ENCODE assay signal across 17 cellular contexts in the genomic region with DNA sequence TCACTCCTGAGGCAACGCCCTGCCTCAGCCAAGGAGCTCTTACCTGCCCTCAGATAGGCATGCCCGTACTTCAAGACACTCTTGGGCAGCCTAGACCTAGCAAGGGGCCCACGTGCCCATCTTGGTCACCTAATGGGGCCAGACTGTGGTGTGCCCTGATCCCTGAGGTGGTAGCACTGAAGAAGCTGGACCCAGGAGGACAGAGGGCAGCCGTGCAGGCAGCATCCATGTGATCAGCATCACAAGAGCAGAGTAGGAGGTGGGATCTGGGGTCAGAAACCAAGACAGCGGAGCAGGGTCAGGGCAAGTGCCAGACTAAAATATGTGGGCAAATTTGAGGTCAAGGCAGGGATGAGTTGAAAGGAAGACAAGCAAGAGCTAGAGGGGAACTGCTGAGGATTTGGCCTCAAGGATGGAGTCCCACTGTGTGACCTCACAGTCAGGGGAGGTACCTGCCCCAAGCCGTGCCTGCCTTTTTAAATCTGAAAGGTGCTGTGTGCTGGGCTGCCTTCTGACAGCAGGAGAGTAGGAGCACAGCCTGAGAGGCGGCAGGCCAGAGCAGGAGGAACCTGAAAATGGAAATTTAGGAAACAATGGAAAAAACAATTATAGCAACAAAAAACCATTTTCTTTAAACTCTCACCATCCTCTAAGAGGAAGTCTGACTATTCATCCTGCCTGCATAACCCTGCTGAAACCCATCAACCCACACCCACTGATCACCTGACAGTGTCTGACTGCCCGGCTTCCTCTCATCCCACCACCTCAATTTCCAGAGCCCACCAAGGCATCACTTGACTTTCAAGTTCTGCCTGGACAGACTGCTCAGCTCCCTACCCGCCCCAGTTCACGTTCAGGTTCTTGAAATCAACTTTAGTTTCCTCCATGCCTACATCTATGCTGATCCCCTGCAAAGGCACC. TPM values are rescaled to one million over a fixed set of nuclear protein-coding genes. Genes with fewer than 3 reads are reported as not detected.
DNase-seq lines count a peak whose midpoint lies in the region; ATAC-seq and TF ChIP-seq lines count a peak whose summit lies in the region.
"Had no signal": no experiment of that assay in that cellular context is flagged by ENCODE, and none has a peak within 500 bp of the region (broad histone marks: within the 10 kb centered on the region; RNA-seq: fewer than 3 reads in every experiment).

No MANE protein-coding gene starts in this region.

- no peak overlapping the region for H2AFZ ChIP-seq in H9 (ENCODE audit: low read length)
- no peak overlapping the region for H2AFZ ChIP-seq in trophoblast cell (ENCODE audit: insufficient read depth, low read length, poor library complexity)
- H2AFZ ChIP-seq: GM23248 had no signal

- H3K4me3 ChIP-seq in trophoblast cell (ENCODE audit: low read depth, low read length) = no peak overlapping the region
- H3K4me3 ChIP-seq: GM23248, K562, mucosa of descending colon, right atrium auricular region had no signal

- H2BK5ac ChIP-seq in H9 (ENCODE audit: insufficient read length, low read length) (no peak overlapping the region), trophoblast cell (ENCODE audit: low read depth, low read length, poor library complexity) (peak overlapping the region; percentile 33)

- H3K4ac ChIP-seq in H9 (ENCODE audit: low read depth, low read length) (no peak overlapping the region), trophoblast cell (ENCODE audit: low read depth, low read length) (peak overlapping the region; percentile 40)

- H2BK12ac ChIP-seq in H9 (ENCODE audit: insufficient read length, low read depth, low read length) (no peak overlapping the region), trophoblast cell (ENCODE audit: low read length) (peak overlapping the region; percentile 90)

- no peaks in the 10 kb centered on the region for H4K20me1 ChIP-seq in H9 (ENCODE audit: control insufficient read depth, insufficient read depth, insufficient read length)

- no peak for TF ChIP-seq CTCF in H9 (conservative IDR thresholded peaks at IDR 0.05)
- TF ChIP-seq CTCF in activated CD8-positive, alpha-beta T cell treated with anti-CD3 and anti-CD28 coated beads for 36 hours (IDR thresholded peaks at IDR 0.05) = no peak

- H3K36me3 ChIP-seq in trophoblast cell (ENCODE audit: control insufficient read depth in 1 of 2, insufficient read depth in 2 of 2, low read length in 2 of 2) = peaks cover 11 to 19% of the 10 kb centered on the region in 2 experiments

- H3K79me1 ChIP-seq in H9 (ENCODE audit: insufficient read depth, low read depth, low read length, poor library complexity, severe bottlenecking) (no peaks in the 10 kb centered on the region), trophoblast cell (ENCODE audit: low read length) (no peaks in the 10 kb centered on the region)

- no peak overlapping the region for H3K9ac ChIP-seq in H9 (ENCODE audit: extremely low read depth, insufficient read length, low read length)
- peak overlapping the region; percentile 18 for H3K9ac ChIP-seq in trophoblast cell (ENCODE audit: low read length)
- H3K9ac ChIP-seq: GM23248 had no signal

- H3K14ac ChIP-seq in H9 (ENCODE audit: insufficient read depth, low read length) (peak overlapping the region; percentile 26; the same call in 1 of the 2 replicates), trophoblast cell (ENCODE audit: low read length) (no peak overlapping the region)

- H4K5ac ChIP-seq in H9 (ENCODE audit: insufficient read length, low read depth, low read length) = no peak overlapping the region

- no peak overlapping the region for H3T11ph ChIP-seq in H9 (ENCODE audit: low read length)

- H3K4me1 Mint-ChIP-seq in activated T-cell treated with anti-CD3 and anti-CD28 coated beads, Interleukin-2, amount 50 U/mL, for 72 hours (ENCODE audit: low read depth) = peaks cover 79% of the 10 kb centered on the region
- H3K4me1 Mint-ChIP-seq in activated T-cell treated with anti-CD3 and anti-CD28 coated beads, Interleukin-2, amount 50 U/mL, for 4 hours (ENCODE audit: low read depth) = peaks cover 39% of the 10 kb centered on the region
- H3K4me1 Mint-ChIP-seq in H9 = peaks cover 41 to 42% of the 10 kb centered on the region in 2 experiments
- H3K4me1 Mint-ChIP-seq in activated CD8-positive, alpha-beta T cell treated with anti-CD3 and anti-CD28 coated beads for 36 hours (ENCODE audit: low read depth) = peaks cover 58% of the 10 kb centered on the region

- no peaks in the 10 kb centered on the region for H3K27me3 Mint-ChIP-seq in activated T-cell treated with anti-CD3 and anti-CD28 coated beads, Interleukin-2, amount 50 U/mL, for 72 hours (ENCODE audit: low read depth)
- no peaks in the 10 kb centered on the region for H3K27me3 Mint-ChIP-seq in activated T-cell treated with anti-CD3 and anti-CD28 coated beads, Interleukin-2, amount 50 U/mL, for 4 hours (ENCODE audit: low read depth)
- H3K27me3 Mint-ChIP-seq in H9 (ENCODE audit: low read depth) = peaks cover 3% of the 10 kb centered on the region
- H3K27me3 Mint-ChIP-seq in activated CD8-positive, alpha-beta T cell treated with anti-CD3 and anti-CD28 coated beads for 36 hours = no peaks in the 10 kb centered on the region

- no peaks in the 10 kb centered on the region for H3K27me3 ChIP-seq in H9 (ENCODE audit: insufficient read depth, low read length)
- no peaks in the 10 kb centered on the region for H3K27me3 ChIP-seq in trophoblast cell (ENCODE audit: insufficient read depth, low read length)
- H3K27me3 ChIP-seq: right atrium auricular region had no signal

- H2AK5ac ChIP-seq in H9 (ENCODE audit: insufficient read length, low read length) = no peak overlapping the region
- H2AK5ac ChIP-seq in trophoblast cell (ENCODE audit: low read length) = peak overlapping the region; percentile 64

- no peak for ATAC-seq in activated T-cell treated with anti-CD3 and anti-CD28 coated beads, Interleukin-2, amount 50 U/mL, for 72 hours (replicated peaks in 1 of 2)
- ATAC-seq in activated T-cell treated with anti-CD3 and anti-CD28 coated beads, Interleukin-2, amount 50 U/mL, for 4 hours = no peak
- ATAC-seq in activated CD8-positive, alpha-beta T cell treated with anti-CD3 and anti-CD28 coated beads for 36 hours = no peak
- no peak for ATAC-seq in HG03175 (IDR thresholded peaks at IDR 0.05; ENCODE audit: unreplicated experiment)
- ATAC-seq: K562, left lobe of liver, mucosa of descending colon had no signal

- H2BK15ac ChIP-seq in H9 (ENCODE audit: low read depth, low read length) = no peak overlapping the region

- no peaks in the 10 kb centered on the region for H3K9me3 Mint-ChIP-seq in activated T-cell treated with anti-CD3 and anti-CD28 coated beads, Interleukin-2, amount 50 U/mL, for 72 hours
- no peaks in the 10 kb centered on the region for H3K9me3 Mint-ChIP-seq in activated T-cell treated with anti-CD3 and anti-CD28 coated beads, Interleukin-2, amount 50 U/mL, for 4 hours
- no peaks in the 10 kb centered on the region for H3K9me3 Mint-ChIP-seq in H9
- H3K9me3 Mint-ChIP-seq in activated CD8-positive, alpha-beta T cell treated with anti-CD3 and anti-CD28 coated beads for 36 hours = no peaks in the 10 kb centered on the region

- H3K79me2 ChIP-seq in H9 (ENCODE audit: insufficient read depth, low read length) (no peaks in the 10 kb centered on the region), trophoblast cell (ENCODE audit: control insufficient read depth, insufficient read depth, low read length, poor library complexity) (no peaks in the 10 kb centered on the region)

- H3K27ac Mint-ChIP-seq in activated T-cell treated with anti-CD3 and anti-CD28 coated beads, Interleukin-2, amount 50 U/mL, for 72 hours = peak overlapping the region; percentile 83
- H3K27ac Mint-ChIP-seq in H9 = peak overlapping the region in 1 of 3 experiments; percentile 29; a peak in 3 of 7 replicates
- peak overlapping the region; percentile 70 for H3K27ac Mint-ChIP-seq in activated CD8-positive, alpha-beta T cell treated with anti-CD3 and anti-CD28 coated beads for 36 hours

- H3K23ac ChIP-seq in H9 (ENCODE audit: insufficient read length, low read depth, low read length) (no peak overlapping the region), trophoblast cell (ENCODE audit: low read length) (no peak overlapping the region)

- H3K9me3 ChIP-seq in H9 (ENCODE audit: control insufficient read depth, low read depth, low read length) (no peaks in the 10 kb centered on the region), trophoblast cell (ENCODE audit: insufficient read depth, low read depth, low read length) (peaks cover 3% of the 10 kb centered on the region)
- H3K9me3 ChIP-seq: mucosa of descending colon, right atrium auricular region had no signal

- no CpG with 5 or more reads among the region's 10 CpGs for WGBS in H9 (ENCODE audit: extremely low coverage, insufficient read length, low lambda C conversion rate)
- WGBS in trophoblast cell (ENCODE audit: extremely low coverage, insufficient coverage, insufficient read length) = no CpG with 5 or more reads among the region's 10 CpGs

- intact Hi-C loops in activated CD8-positive, alpha-beta T cell treated with anti-CD3 and anti-CD28 coated beads for 36 hours (cut with micrococcal nuclease) = no loop called here
- intact Hi-C loops in cardiac septum (cut with DNase I) = no loop called here

- no peak overlapping the region for H2BK20ac ChIP-seq in H9 (ENCODE audit: low read depth, low read length, poor library complexity, severe bottlenecking)

- peaks cover 8% of the 10 kb centered on the region; the same call in 1 of the 2 replicates for H3K4me1 ChIP-seq in H9 (ENCODE audit: insufficient read depth, low read length)
- H3K4me1 ChIP-seq in trophoblast cell (ENCODE audit: control insufficient read depth in 1 of 2, insufficient read depth in 2 of 2, low read length in 2 of 2) = peaks cover 0 to 3% of the 10 kb centered on the region in 2 experiments
- H3K4me1 ChIP-seq: right atrium auricular region had no signal

- peaks cover 0 to 2% of the 10 kb centered on the region in 2 donors for H3K36me3 Mint-ChIP-seq in activated T-cell treated with anti-CD3 and anti-CD28 coated beads, Interleukin-2, amount 50 U/mL, for 72 hours (ENCODE audit: insufficient read depth in 2 of 2)
- no peaks in the 10 kb centered on the region for H3K36me3 Mint-ChIP-seq in activated T-cell treated with anti-CD3 and anti-CD28 coated beads, Interleukin-2, amount 50 U/mL, for 4 hours (ENCODE audit: insufficient read depth)
- H3K36me3 Mint-ChIP-seq in H9 (ENCODE audit: insufficient read depth in 1 of 3, low read depth in 3 of 3) = no peaks in the 10 kb centered on the region; a peak in 2 of 7 replicates
- H3K36me3 Mint-ChIP-seq in activated CD8-positive, alpha-beta T cell treated with anti-CD3 and anti-CD28 coated beads for 36 hours (ENCODE audit: low read depth) = no peaks in the 10 kb centered on the region

- POLR2A ChIA-PET in activated CD8-positive, alpha-beta T cell treated with anti-CD3 and anti-CD28 coated beads for 36 hours (lab: Charles Lee) = interaction anchor here (0.8 to 1.1 kb wide), 3 partner anchors 9 to 71 kb away, joined by 3 to 4 read pairs (median 4); no protein-coding TSS in a partner anchor

- H2BK120ac ChIP-seq in H9 (ENCODE audit: low read depth, low read length, poor library complexity, severe bottlenecking) (no peak overlapping the region), trophoblast cell (ENCODE audit: insufficient read depth, low read length, poor library complexity) (no peak overlapping the region)

- CTCF ChIA-PET in activated CD8-positive, alpha-beta T cell treated with anti-CD3 and anti-CD28 coated beads for 36 hours (lab: Charles Lee) = interaction anchor here (0.7 to 1.2 kb wide), 6 partner anchors 13 to 83 kb away, joined by 3 to 4 read pairs (median 4); no protein-coding TSS in a partner anchor

- H3K4me2 ChIP-seq in H9 (ENCODE audit: insufficient read depth, insufficient read length, low read length) (no peak overlapping the region), trophoblast cell (ENCODE audit: low read length) (no peak overlapping the region)

- H4K8ac ChIP-seq in H9 (replicated peaks; ENCODE audit: insufficient read length, low read depth, low read length) (no peak overlapping the region), trophoblast cell (ENCODE audit: low read depth, low read length) (peak overlapping the region; percentile 29)

- H3K56ac ChIP-seq in H9 (ENCODE audit: insufficient read length, low read depth, low read length) = no peak overlapping the region

- no peak overlapping the region for H4K12ac ChIP-seq in trophoblast cell (ENCODE audit: low read depth, low read length)

- H3K27ac ChIP-seq in H9 (ENCODE audit: insufficient read length, low read depth, low read length) = no peak overlapping the region
- no peak overlapping the region for H3K27ac ChIP-seq in trophoblast cell (ENCODE audit: low read depth, low read length)
- H3K27ac ChIP-seq: GM23248, right atrium auricular region had no signal

- H3K23me2 ChIP-seq in H9 (ENCODE audit: insufficient read length, low read depth, low read length, poor library complexity, severe bottlenecking) = no peaks in the 10 kb centered on the region

- no peak for DNase-seq in activated T-cell treated with anti-CD3 and anti-CD28 coated beads, Interleukin-2, amount 50 U/mL, for 72 hours
- no peak for DNase-seq in activated T-cell treated with anti-CD3 and anti-CD28 coated beads, Interleukin-2, amount 50 U/mL, for 4 hours
- peak; percentile 50 for DNase-seq in H9
- DNase-seq in activated CD8-positive, alpha-beta T cell treated with anti-CD3 and anti-CD28 coated beads for 36 hours = no peak
- no peak for DNase-seq in trophoblast cell
- no peak for DNase-seq in effector CD8-positive, alpha-beta T cell (lab: John Stamatoyannopoulos, UW)
- no peak for DNase-seq in cardiac septum (ENCODE audit: low spot score)
- DNase-seq: activated naive CD4-positive, alpha-beta T cell treated with anti-CD3 and anti-CD28 coated beads, Interleukin-2, amount 50 U/mL, for 16 hours; GM23248; mucosa of descending colon; NCI-H1092; NCI-H524; OCI-M1 had no signal

- H3K4me3 Mint-ChIP-seq in activated T-cell treated with anti-CD3 and anti-CD28 coated beads, Interleukin-2, amount 50 U/mL, for 72 hours = peak overlapping the region; percentile 33 to 34
- H3K4me3 Mint-ChIP-seq in activated T-cell treated with anti-CD3 and anti-CD28 coated beads, Interleukin-2, amount 50 U/mL, for 4 hours = no peak overlapping the region
- H3K4me3 Mint-ChIP-seq in H9 = no peak overlapping the region; a peak in 1 of 5 replicates
- no peak overlapping the region for H3K4me3 Mint-ChIP-seq in activated CD8-positive, alpha-beta T cell treated with anti-CD3 and anti-CD28 coated beads for 36 hours

- H4K91ac ChIP-seq in H9 (ENCODE audit: insufficient read length, low read depth, low read length) (no peak overlapping the region), trophoblast cell (ENCODE audit: low read depth, low read length) (no peak overlapping the region)

- H3K18ac ChIP-seq in H9 (ENCODE audit: insufficient read length, low read depth, low read length) (no peak overlapping the region), trophoblast cell (ENCODE audit: low read length) (peak overlapping the region; percentile 68)

RNA-seq across cellular contexts. Expression of a gene that starts 7.3 kb away (rescaled TPM):
- total RNA-seq in activated T-cell treated with anti-CD3 and anti-CD28 coated beads, Interleukin-2, amount 50 U/mL, for 72 hours = 10 to 100 TPM; 50.7 to 82.9 TPM
- total RNA-seq in activated T-cell treated with anti-CD3 and anti-CD28 coated beads, Interleukin-2, amount 50 U/mL, for 4 hours = 10 to 100 TPM; 15.4 to 22.5 (median 21.0) TPM
- total RNA-seq in H9 (2021) (12.7 and 14.6 TPM in 2 replicates), cardiac septum (119 TPM)
- total RNA-seq in activated CD8-positive, alpha-beta T cell treated with anti-CD3 and anti-CD28 coated beads for 36 hours = 10 to 100 TPM; 20.4 to 21.2 TPM
- polyA plus RNA-seq in trophoblast cell (2013) = 38.2 and 38.5 TPM in 2 replicates

Comparison
In these comparisons a context has a peak if more than half of its experiments do, and no peak if none do; other contexts are left out.
1. H3K4me3 Mint-ChIP-seq: peak in activated T-cell treated with anti-CD3 and anti-CD28 coated beads, Interleukin-2, amount 50 U/mL, for 72 hours (2 of 2); none in activated T-cell treated with anti-CD3 and anti-CD28 coated beads, Interleukin-2, amount 50 U/mL, for 4 hours (single experiment), H9 (0 of 2) and activated CD8-positive, alpha-beta T cell treated with anti-CD3 and anti-CD28 coated beads for 36 hours (single experiment).